1 cellular context compared by ENCODE assay signal in genomic region chr6:27889628-27890315, GRCh38.
TF ChIP-seq lines count a peak whose summit lies in the region.

No MANE protein-coding gene starts in this region.

TF ChIP-seq in IMR-90, 13 proteins besides CTCF, POLR2A, EP300 and RAD21:
- TF ChIP-seq CEBPB (IDR thresholded peaks at IDR 0.05; ENCODE audit: low read depth, low read length) (no peak), BHLHE40 (IDR thresholded peaks at IDR 0.05; ENCODE audit: low read depth, low read length) (no peak), NFE2L2 (IDR thresholded peaks at IDR 0.05; ENCODE audit: low read depth, low read length) (no peak), FOS (IDR thresholded peaks at IDR 0.05; ENCODE audit: low read depth, low read length) (no peak), MXI1 (IDR thresholded peaks at IDR 0.05; ENCODE audit: borderline replicate concordance, low read depth, low read length) (no peak), RFX5 (IDR thresholded peaks at IDR 0.05; ENCODE audit: low read depth, low read length) (no peak), CHD1 (IDR thresholded peaks at IDR 0.05; ENCODE audit: low read depth, low read length) (no peak), SMC3 (IDR thresholded peaks at IDR 0.05; ENCODE audit: low read depth, low read length) (no peak), ELK1 (IDR thresholded peaks at IDR 0.05; ENCODE audit: borderline replicate concordance, low read depth, low read length) (no peak), RCOR1 (IDR thresholded peaks at IDR 0.05; ENCODE audit: insufficient replicate concordance, low read length) (no peak), MAZ (IDR thresholded peaks at IDR 0.05; ENCODE audit: borderline replicate concordance, low read depth, low read length) (no peak), USF2 (IDR thresholded peaks at IDR 0.05; ENCODE audit: low read depth, low read length) (no peak), MAFK (IDR thresholded peaks at IDR 0.05; ENCODE audit: low read depth, low read length) (no peak)
